Comparison of ENCODE assay signal across 30 cellular contexts in the genomic region with DNA sequence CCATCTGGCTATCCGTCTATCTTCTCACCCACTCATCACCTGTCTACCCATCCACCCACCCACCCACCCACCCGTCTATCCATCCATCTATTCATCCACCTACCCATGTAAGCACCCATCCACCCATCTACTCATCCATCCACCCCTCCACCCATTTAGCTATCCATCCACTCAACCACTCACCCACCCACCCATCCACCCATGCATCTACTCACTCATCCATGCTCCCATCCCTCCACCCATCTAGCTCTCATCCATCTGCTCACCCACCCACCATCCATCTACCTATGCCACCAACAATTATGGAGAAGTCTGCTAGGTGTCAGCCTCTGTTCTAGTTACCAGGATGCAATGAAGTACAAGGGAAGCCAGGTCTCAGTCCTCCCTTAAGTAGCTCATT. TPM values are rescaled to one million over a fixed set of nuclear protein-coding genes. Genes with fewer than 3 reads are reported as not detected.
"Had no signal": no experiment of that assay in that cellular context is flagged by ENCODE, and none has a peak within 500 bp of the region (broad histone marks: within the 10 kb centered on the region; RNA-seq: fewer than 3 reads in every experiment).

No MANE protein-coding gene starts in this region.

- H3K9ac ChIP-seq: KMS-11 had no signal

- ATAC-seq: HepG2, K562, PC-3 had no signal

- DNase-seq: Kasumi-1, MM.1S, MV-4-11, NCI-H1048, NCI-H1105 treated with DMSO at 0.1 percent for 48 hours, NCI-H1436, NCI-H187, NCI-H2029, NCI-H2081 treated with DMSO at 0.1 percent for 48 hours, NCI-H2171, NCI-H226, NCI-H446, NCI-H510A, NCI-H524 treated with DMSO at 0.1 percent for 48 hours, NCI-H69, NCI-H774, PC-3, Right ventricle myocardium superior, RPMI8226, SIG-M5 had no signal

- H3K4me2 ChIP-seq: KMS-11 had no signal

- FAIRE-seq: HepG2, K562, RCC 7860 had no signal

- H3K4me3 ChIP-seq: K562, SJSA1, SK-N-MC had no signal

- H3K27ac ChIP-seq: KMS-11, SJSA1, SK-N-MC had no signal

- H3K9me3 ChIP-seq: SJSA1 had no signal

- H3K27me3 ChIP-seq: SJSA1 had no signal

RNA-seq across cellular contexts. Expression of gene TNFAIP2, which starts 11.1 kb away (rescaled TPM):
- total RNA-seq: OCI-LY7 had no signal
- polyA plus RNA-seq: IgD-negative memory B cell had no signal

RNA-seq across cellular contexts. Expression of gene EXOC3L4, which starts 39.9 kb away (rescaled TPM):
- total RNA-seq: M059J, OCI-LY7 had no signal
- polyA plus RNA-seq: IgD-negative memory B cell had no signal

RNA-seq across cellular contexts. Expression of gene LBHD2, which starts 50.4 kb away (rescaled TPM):
- total RNA-seq: HT-29, K562, M059J, OCI-LY7, PC-3, Right ventricle myocardium superior had no signal
- polyA plus RNA-seq: IgD-negative memory B cell, K562 had no signal
